16 cellular contexts compared by ENCODE assay signal in genomic region chr17:16926061-16926511, GRCh38. TPM values are rescaled to one million over a fixed set of nuclear protein-coding genes. Genes with fewer than 3 reads are reported as not detected.
"Had no signal": no experiment of that assay in that cellular context is flagged by ENCODE, and none has a peak within 500 bp of the region (broad histone marks: within the 10 kb centered on the region; RNA-seq: fewer than 3 reads in every experiment).

No MANE protein-coding gene starts in this region.

- H3K4me3 ChIP-seq: uterus had no signal

- H3K27me3 ChIP-seq: uterus had no signal

- DNase-seq: activated CD4-positive, alpha-beta memory T cell treated with anti-CD3 and anti-CD28 coated beads, Interleukin-2, amount 10 ng/mL, durations not matched to agents 7 days and 5 days; activated CD4-positive, alpha-beta T cell treated with anti-CD3 and anti-CD28 coated beads for 4 hours; activated gamma-delta T cell treated with Interleukin-2 at 50 U/mL for 16 hours; activated naive CD8-positive, alpha-beta T cell treated with anti-CD3 and anti-CD28 coated beads, Interleukin-2, amount 10 ng/mL, durations not matched to agents 7 days and 5 days; activated T-cell treated with anti-CD3 and anti-CD28 coated beads, Interleukin-2, amount 50 U/mL, for 48 hours; effector memory CD4-positive, alpha-beta T cell; foreskin keratinocyte; glutamatergic neuron; immature natural killer cell; mesenchymal stem cell; nephron progenitor cell; uterus had no signal

- ATAC-seq: foreskin keratinocyte; stimulated activated memory B cell treated with anti-CD40 and anti-IgM and Interleukin-4, amounts not matched to agents 10 μg/mL and 1 μg/mL and 100 μg/mL, for 72 hours had no signal

- H3K36me3 ChIP-seq: uterus had no signal

- H3K9me3 ChIP-seq: uterus had no signal

- H3K4me1 ChIP-seq: foreskin keratinocyte, uterus had no signal

- H3K27ac ChIP-seq: foreskin keratinocyte, uterus, VCaP had no signal

RNA-seq across cellular contexts. Expression of gene TNFRSF13B, which starts 45.8 kb away (rescaled TPM):
- total RNA-seq: activated CD4-positive, alpha-beta memory T cell treated with anti-CD3 and anti-CD28 coated beads, Interleukin-2, amount 10 ng/mL, durations not matched to agents 7 days and 5 days; activated naive CD8-positive, alpha-beta T cell treated with anti-CD3 and anti-CD28 coated beads, Interleukin-2, amount 10 ng/mL, durations not matched to agents 7 days and 5 days; foreskin keratinocyte; pulmonary artery endothelial cell; T-helper 1 cell treated with Interleukin-12 subunit alpha and Interleukin-12 subunit beta and Interleukin-4 antibody, amounts not matched to agents 30 ng/mL and 1 ng/mL, for 36 hours; uterus had no signal
- polyA plus RNA-seq: foreskin keratinocyte, immature natural killer cell had no signal
